ENCODE assay signal across 1 cellular context in the genomic region with DNA sequence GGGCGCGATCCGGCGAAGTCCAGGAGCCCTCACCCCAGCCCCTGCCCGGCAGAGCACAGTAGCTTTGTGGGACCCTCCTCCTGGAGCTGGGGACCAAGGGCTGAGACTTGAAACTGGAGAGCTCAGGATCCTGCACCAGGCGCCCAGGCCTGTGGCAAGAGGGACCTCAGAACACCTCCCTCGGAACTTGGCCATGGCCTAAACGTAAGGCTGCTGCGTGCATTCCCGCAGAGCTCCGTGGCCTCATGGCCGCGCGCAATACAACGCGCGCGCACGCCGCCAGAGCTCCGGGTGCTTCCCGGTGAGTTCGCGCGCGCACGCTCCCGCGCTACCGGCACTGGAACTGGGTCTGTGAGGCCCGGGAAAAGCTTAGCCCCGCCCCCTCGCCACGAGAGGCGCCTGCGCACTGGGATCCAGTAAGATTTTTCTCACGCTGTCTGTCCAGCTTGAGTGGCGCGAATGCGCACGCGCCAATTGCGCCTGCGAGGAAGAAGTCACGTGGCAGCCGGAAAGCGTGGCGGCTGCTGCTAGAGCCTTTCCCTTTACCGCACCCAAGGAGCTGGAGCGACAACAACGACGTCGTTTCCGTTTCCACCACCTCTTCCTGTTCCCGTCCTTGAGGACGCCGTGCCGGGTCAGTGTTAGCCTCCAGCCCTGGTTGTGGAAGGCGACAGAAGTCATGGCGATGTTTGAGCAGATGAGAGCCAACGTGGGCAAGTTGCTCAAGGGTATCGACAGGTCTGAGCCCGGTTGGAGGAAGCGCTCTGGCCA.
TF ChIP-seq lines count a peak whose summit lies in the region.

A gene with protein sequence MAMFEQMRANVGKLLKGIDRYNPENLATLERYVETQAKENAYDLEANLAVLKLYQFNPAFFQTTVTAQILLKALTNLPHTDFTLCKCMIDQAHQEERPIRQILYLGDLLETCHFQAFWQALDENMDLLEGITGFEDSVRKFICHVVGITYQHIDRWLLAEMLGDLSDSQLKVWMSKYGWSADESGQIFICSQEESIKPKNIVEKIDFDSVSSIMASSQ (plus strand): TSS at position 599 of the 771 bp plus-strand sequence. CDS start 81 bp downstream, at position 680.

TF ChIP-seq in HepG2, 621 proteins besides CTCF, POLR2A, EP300 and RAD21 (continued from another document and continues in another):
- TF ChIP-seq, protein P1, sequence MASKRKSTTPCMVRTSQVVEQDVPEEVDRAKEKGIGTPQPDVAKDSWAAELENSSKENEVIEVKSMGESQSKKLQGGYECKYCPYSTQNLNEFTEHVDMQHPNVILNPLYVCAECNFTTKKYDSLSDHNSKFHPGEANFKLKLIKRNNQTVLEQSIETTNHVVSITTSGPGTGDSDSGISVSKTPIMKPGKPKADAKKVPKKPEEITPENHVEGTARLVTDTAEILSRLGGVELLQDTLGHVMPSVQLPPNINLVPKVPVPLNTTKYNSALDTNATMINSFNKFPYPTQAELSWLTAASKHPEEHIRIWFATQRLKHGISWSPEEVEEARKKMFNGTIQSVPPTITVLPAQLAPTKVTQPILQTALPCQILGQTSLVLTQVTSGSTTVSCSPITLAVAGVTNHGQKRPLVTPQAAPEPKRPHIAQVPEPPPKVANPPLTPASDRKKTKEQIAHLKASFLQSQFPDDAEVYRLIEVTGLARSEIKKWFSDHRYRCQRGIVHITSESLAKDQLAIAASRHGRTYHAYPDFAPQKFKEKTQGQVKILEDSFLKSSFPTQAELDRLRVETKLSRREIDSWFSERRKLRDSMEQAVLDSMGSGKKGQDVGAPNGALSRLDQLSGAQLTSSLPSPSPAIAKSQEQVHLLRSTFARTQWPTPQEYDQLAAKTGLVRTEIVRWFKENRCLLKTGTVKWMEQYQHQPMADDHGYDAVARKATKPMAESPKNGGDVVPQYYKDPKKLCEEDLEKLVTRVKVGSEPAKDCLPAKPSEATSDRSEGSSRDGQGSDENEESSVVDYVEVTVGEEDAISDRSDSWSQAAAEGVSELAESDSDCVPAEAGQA (IDR thresholded peaks at IDR 0.05; ENCODE audit: low read depth): 0 out of 2 replicates have a peak, but pooled peaks have one; percentile 55
- TF ChIP-seq, protein P1 (CRISPR knock-in tag; IDR thresholded peaks at IDR 0.05; ENCODE audit: borderline replicate concordance): no peak
- TF ChIP-seq FOSL2 (CRISPR knock-in tag; IDR thresholded peaks at IDR 0.05) (peak; percentile 1; the same call in 1 of the 2 replicates), ARID5B (CRISPR knock-in tag; IDR thresholded peaks at IDR 0.05) (0 out of 2 replicates have a peak, but pooled peaks have one; percentile 18), POLR2G (IDR thresholded peaks at IDR 0.05; ENCODE audit: low read depth, low read length) (peak; percentile 91), CCDC6 (CRISPR knock-in tag; IDR thresholded peaks at IDR 0.05) (peak; percentile 85), ZNF414 (CRISPR knock-in tag; IDR thresholded peaks at IDR 0.05) (0 out of 2 replicates have a peak, but pooled peaks have one; percentile 41), ZNF350 (CRISPR knock-in tag; IDR thresholded peaks at IDR 0.05; ENCODE audit: borderline replicate concordance, low read depth) (peak; percentile 77; the same call in 1 of the 2 replicates), ZNF781 (CRISPR knock-in tag; IDR thresholded peaks at IDR 0.05; ENCODE audit: borderline replicate concordance, not compliant biosample characterization) (peak; percentile 29), ZSCAN5A (CRISPR knock-in tag; IDR thresholded peaks at IDR 0.05; ENCODE audit: borderline replicate concordance) (no peak), GABPA (IDR thresholded peaks at IDR 0.05; ENCODE audit: low read depth, low read length) (peak; percentile 95), GABPA (CRISPR knock-in tag; IDR thresholded peaks at IDR 0.05; ENCODE audit: low read depth) (peak; percentile 99), ZNF430 (CRISPR knock-in tag; IDR thresholded peaks at IDR 0.05) (0 out of 2 replicates have a peak, but pooled peaks have one; percentile 20), PRPF4 (IDR thresholded peaks at IDR 0.05; ENCODE audit: low read depth, low read length, poor library complexity, severe bottlenecking) (no peak), ZNF224 (CRISPR knock-in tag; IDR thresholded peaks at IDR 0.05) (peak; percentile 81; the same call in 1 of the 2 replicates), ZSCAN9 (CRISPR knock-in tag; IDR thresholded peaks at IDR 0.05; ENCODE audit: borderline replicate concordance) (peak; percentile 73; the same call in 1 of the 2 replicates), ZNF746 (CRISPR knock-in tag; IDR thresholded peaks at IDR 0.05) (0 out of 2 replicates have a peak, but pooled peaks have one; percentile 35), SIX4 (CRISPR knock-in tag; IDR thresholded peaks at IDR 0.05) (no peak; the same call in 1 of the 2 replicates), NKX3-1 (CRISPR knock-in tag; IDR thresholded peaks at IDR 0.05) (no peak), REL (CRISPR knock-in tag; conservative IDR thresholded peaks at IDR 0.05) (0 out of 2 replicates have a peak, but pooled peaks have one; percentile 20), THAP9 (CRISPR knock-in tag; IDR thresholded peaks at IDR 0.05; ENCODE audit: borderline replicate concordance) (peak; percentile 86; the same call in 1 of the 2 replicates), ZNF547 (CRISPR knock-in tag; IDR thresholded peaks at IDR 0.05) (no peak; the same call in 1 of the 2 replicates), ZBTB7B (CRISPR knock-in tag; IDR thresholded peaks at IDR 0.05) (0 out of 2 replicates have a peak, but pooled peaks have one; percentile 38), HHEX (CRISPR knock-in tag; IDR thresholded peaks at IDR 0.05) (no peak), ZFP41 (CRISPR knock-in tag; IDR thresholded peaks at IDR 0.05; ENCODE audit: borderline replicate concordance) (no peak), ZNF619 (CRISPR knock-in tag; IDR thresholded peaks at IDR 0.05) (peak; percentile 87), ZNF598 (CRISPR knock-in tag; IDR thresholded peaks at IDR 0.05; ENCODE audit: borderline replicate concordance) (0 out of 2 replicates have a peak, but pooled peaks have one; percentile 43)
- TF ChIP-seq, protein P2, sequence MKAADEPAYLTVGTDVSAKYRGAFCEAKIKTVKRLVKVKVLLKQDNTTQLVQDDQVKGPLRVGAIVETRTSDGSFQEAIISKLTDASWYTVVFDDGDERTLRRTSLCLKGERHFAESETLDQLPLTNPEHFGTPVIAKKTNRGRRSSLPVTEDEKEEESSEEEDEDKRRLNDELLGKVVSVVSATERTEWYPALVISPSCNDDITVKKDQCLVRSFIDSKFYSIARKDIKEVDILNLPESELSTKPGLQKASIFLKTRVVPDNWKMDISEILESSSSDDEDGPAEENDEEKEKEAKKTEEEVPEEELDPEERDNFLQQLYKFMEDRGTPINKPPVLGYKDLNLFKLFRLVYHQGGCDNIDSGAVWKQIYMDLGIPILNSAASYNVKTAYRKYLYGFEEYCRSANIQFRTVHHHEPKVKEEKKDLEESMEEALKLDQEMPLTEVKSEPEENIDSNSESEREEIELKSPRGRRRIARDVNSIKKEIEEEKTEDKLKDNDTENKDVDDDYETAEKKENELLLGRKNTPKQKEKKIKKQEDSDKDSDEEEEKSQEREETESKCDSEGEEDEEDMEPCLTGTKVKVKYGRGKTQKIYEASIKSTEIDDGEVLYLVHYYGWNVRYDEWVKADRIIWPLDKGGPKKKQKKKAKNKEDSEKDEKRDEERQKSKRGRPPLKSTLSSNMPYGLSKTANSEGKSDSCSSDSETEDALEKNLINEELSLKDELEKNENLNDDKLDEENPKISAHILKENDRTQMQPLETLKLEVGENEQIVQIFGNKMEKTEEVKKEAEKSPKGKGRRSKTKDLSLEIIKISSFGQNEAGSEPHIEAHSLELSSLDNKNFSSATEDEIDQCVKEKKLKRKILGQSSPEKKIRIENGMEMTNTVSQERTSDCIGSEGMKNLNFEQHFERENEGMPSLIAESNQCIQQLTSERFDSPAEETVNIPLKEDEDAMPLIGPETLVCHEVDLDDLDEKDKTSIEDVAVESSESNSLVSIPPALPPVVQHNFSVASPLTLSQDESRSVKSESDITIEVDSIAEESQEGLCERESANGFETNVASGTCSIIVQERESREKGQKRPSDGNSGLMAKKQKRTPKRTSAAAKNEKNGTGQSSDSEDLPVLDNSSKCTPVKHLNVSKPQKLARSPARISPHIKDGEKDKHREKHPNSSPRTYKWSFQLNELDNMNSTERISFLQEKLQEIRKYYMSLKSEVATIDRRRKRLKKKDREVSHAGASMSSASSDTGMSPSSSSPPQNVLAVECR (CRISPR knock-in tag; IDR thresholded peaks at IDR 0.05; ENCODE audit: borderline replicate concordance): peak; percentile 92; the same call in 1 of the 2 replicates
